In genomic region chr12:94650143-94651056, GRCh38 we compare ENCODE assay signal across 8 cellular contexts. TPM values are rescaled to one million over a fixed set of nuclear protein-coding genes. Genes with fewer than 3 reads are reported as not detected.
DNase-seq lines count a peak whose midpoint lies in the region; ATAC-seq, FAIRE-seq and TF ChIP-seq lines count a peak whose summit lies in the region.

Gene TMCC3 (minus strand): TSS chr12:94650557. CDS start chr12:94650430, 127 bp downstream.

- peak within 1 kb of the TSS; percentile 36 for H3K9ac ChIP-seq in astrocyte (ENCODE audit: low read length)

- H3K9me3 ChIP-seq in astrocyte (ENCODE audit: insufficient read depth, low read depth, low read length), result no peaks in the 10 kb centered on the region

- H2AFZ ChIP-seq in astrocyte (ENCODE audit: low read depth, low read length), result peak within 1 kb of the TSS; percentile 82

- peaks cover 1% of the 10 kb centered on the region for H3K4me1 Mint-ChIP-seq in astrocyte (ENCODE audit: low read depth, unreplicated experiment)

- peak within 1 kb of the TSS; percentile 52 for H3K4me3 ChIP-seq in astrocyte (ENCODE audit: insufficient read depth, low read depth, low read length)

- DNase-seq in activated CD4-positive, alpha-beta T cell treated with anti-CD3 and anti-CD28 coated beads for 4 hours, result peak; percentile 11
- no peak for DNase-seq in activated CD4-positive, alpha-beta T cell treated with anti-CD3 and anti-CD28 coated beads, Interleukin-2, amount 50 U/mL, for 1 hour
- DNase-seq in NCI-H526 treated with DMSO at 0.1 percent for 48 hours (lab: John Stamatoyannopoulos, UW), result peak; percentile 15
- no peak for DNase-seq in astrocyte (ENCODE audit: low read depth)
- peak; percentile 29 for DNase-seq in hepatic stellate cell (ENCODE audit: low spot score)
- DNase-seq in posterior vena cava (ENCODE audit: low spot score), result peak; percentile 85
- no peak for DNase-seq in A172 (ENCODE audit: low spot score)

- no peaks in the 10 kb centered on the region for H3K36me3 ChIP-seq in astrocyte (ENCODE audit: insufficient read depth, low read length)

- H3K4me1 ChIP-seq in astrocyte (ENCODE audit: insufficient read depth, low read length), result peaks cover 4% of the 10 kb centered on the region

- peak; percentile 84 for ATAC-seq in HG02678 (IDR thresholded peaks at IDR 0.05; ENCODE audit: unreplicated experiment)

- H3K4me3 Mint-ChIP-seq in astrocyte (ENCODE audit: unreplicated experiment), result peak within 1 kb of the TSS; percentile 86

- H3K4me2 ChIP-seq in astrocyte (ENCODE audit: low read length), result peak within 1 kb of the TSS; percentile 80

- H3K27ac Mint-ChIP-seq in astrocyte (ENCODE audit: unreplicated experiment), result peak within 1 kb of the TSS; percentile 15

- no peak for TF ChIP-seq CTCF in astrocyte (IDR thresholded peaks at IDR 0.05; ENCODE audit: insufficient read depth, low read depth, low read length)

- H4K20me1 ChIP-seq in astrocyte (ENCODE audit: insufficient read depth, low read length), result no peaks in the 10 kb centered on the region

- H3K27me3 Mint-ChIP-seq in astrocyte (ENCODE audit: low read depth, unreplicated experiment), result no peaks in the 10 kb centered on the region

- intact Hi-C loops in posterior vena cava (cut with DNase I), result no loop called here

- H3K27ac ChIP-seq in astrocyte (ENCODE audit: low read depth, low read length), result no peak within 1 kb of the TSS

- H3K36me3 Mint-ChIP-seq in astrocyte (ENCODE audit: low read depth, unreplicated experiment), result peaks cover 2% of the 10 kb centered on the region

- H3K79me2 ChIP-seq in astrocyte (ENCODE audit: insufficient read depth, low read length), result no peaks in the 10 kb centered on the region

- FAIRE-seq in astrocyte (lab: Jason Lieb, UNC), result no peak

- H3K9me3 Mint-ChIP-seq in astrocyte (ENCODE audit: unreplicated experiment), result no peaks in the 10 kb centered on the region

- peaks cover 43% of the 10 kb centered on the region for H3K27me3 ChIP-seq in astrocyte (ENCODE audit: insufficient read depth, low read length)

RNA-seq across cellular contexts. Expression of gene TMCC3, which starts in this region (rescaled TPM):
- total RNA-seq in astrocyte (2.8 and 3.5 TPM in 2 replicates), posterior vena cava (10 to 100 TPM; 10.3 to 21.2 TPM)
- 0.05 and 0.12 TPM in 2 replicates for total RNA-seq in A172 (2014; rRNA removed; shearing (Covaris generic))

Comparison
In these comparisons a context has a peak if more than half of its experiments do, and no peak if none do; other contexts are left out.
1. DNase-seq: peak in activated CD4-positive, alpha-beta T cell treated with anti-CD3 and anti-CD28 coated beads for 4 hours (2 of 2), NCI-H526 treated with DMSO at 0.1 percent for 48 hours (single experiment), hepatic stellate cell (single experiment) and posterior vena cava (single experiment); none in activated CD4-positive, alpha-beta T cell treated with anti-CD3 and anti-CD28 coated beads, Interleukin-2, amount 50 U/mL, for 1 hour (single experiment), astrocyte (single experiment) and A172 (single experiment).